In the genomic region with DNA sequence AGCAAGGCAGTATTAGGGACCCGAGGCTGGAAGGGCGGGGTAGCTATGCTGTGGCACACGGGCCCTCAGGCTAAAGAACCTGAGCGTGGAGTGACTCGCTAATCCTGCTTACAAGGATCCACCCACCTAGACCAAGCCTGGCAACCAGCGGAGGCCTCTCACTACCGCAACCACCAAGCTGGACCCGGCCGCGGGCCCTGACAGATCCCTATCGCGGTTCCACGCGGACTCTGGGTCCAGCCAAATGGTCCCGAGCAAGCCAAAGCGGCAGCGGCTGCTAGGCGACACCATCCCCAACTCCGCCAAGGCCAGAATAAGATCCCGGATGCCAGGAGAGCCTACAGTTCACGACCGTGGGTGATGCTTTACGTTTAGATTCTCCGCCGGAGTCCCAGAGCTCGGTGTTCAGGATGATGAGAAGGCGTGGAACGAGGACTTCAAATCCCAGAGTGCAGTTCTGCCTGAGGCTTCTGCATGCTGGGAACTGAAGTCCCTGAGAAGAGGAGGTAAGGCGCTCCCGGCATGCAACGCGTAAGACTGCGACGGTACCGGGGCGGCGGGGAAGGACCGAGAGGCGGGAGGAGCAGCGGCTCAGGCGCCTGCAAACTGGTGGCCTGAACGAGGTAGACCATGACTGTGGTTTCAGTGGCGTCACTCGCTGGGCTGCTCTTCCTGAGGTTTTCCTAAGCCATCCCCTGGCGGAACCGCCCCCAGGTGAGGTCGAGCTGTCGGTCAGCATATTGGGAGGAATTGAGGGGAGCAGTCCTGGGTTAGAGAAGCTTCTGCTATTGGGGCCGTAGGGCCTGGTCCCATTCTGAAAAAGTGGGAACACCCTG, we compare ENCODE assay signal across 8 cellular contexts. TPM values are rescaled to one million over a fixed set of nuclear protein-coding genes. Genes with fewer than 3 reads are reported as not detected.
DNase-seq lines count a peak whose midpoint lies in the region; ATAC-seq, FAIRE-seq and TF ChIP-seq lines count a peak whose summit lies in the region.

CEP290 (minus strand) TSS at position 315 of the 836 bp plus-strand sequence. CDS start 781 bp downstream, outside the sequence.
TMTC3 (plus strand) TSS at position 534 of the 836 bp plus-strand sequence. CDS start 6,009 bp downstream, outside the sequence.

- H3K27ac ChIP-seq in keratinocyte (ENCODE audit: control insufficient read depth, insufficient read depth, low read length) = peak within 1 kb of the TSS; percentile 89

- ATAC-seq in HG03432 (IDR thresholded peaks at IDR 0.05; ENCODE audit: unreplicated experiment) = peak; percentile 95

- H3K4me1 ChIP-seq in keratinocyte (ENCODE audit: control insufficient read depth, extremely low read depth, insufficient read depth, low read length) = peaks cover 36% of the 10 kb centered on the region

- peaks cover 19% of the 10 kb centered on the region for H3K4me1 Mint-ChIP-seq in chondrocyte (ENCODE audit: low read depth)

- H3K9me3 ChIP-seq in keratinocyte (ENCODE audit: control insufficient read depth, low read depth, low read length) = no peaks in the 10 kb centered on the region

- H3K27me3 ChIP-seq in keratinocyte (ENCODE audit: control insufficient read depth, extremely low read depth, insufficient read depth, low read length) = no peaks in the 10 kb centered on the region

- FAIRE-seq in keratinocyte (lab: Jason Lieb, UNC) = peak; percentile 88

- peak within 1 kb of the TSS; percentile 65 to 94 (median 83) for H3K4me3 ChIP-seq in keratinocyte (ENCODE audit: control insufficient read depth in 2 of 3, extremely low read depth in 1 of 3, insufficient read depth in 2 of 3, low read depth in 1 of 3, low read length in 3 of 3)

- dilution Hi-C loops in keratinocyte (cut with MboI; ENCODE audit: extremely low pct_ligation_motif_present, low sequenced_read_pairs) = no loop called here

- no peak for TF ChIP-seq CTCF in chondrocyte (IDR thresholded peaks at IDR 0.05)
- no peak for TF ChIP-seq CTCF in keratinocyte (optimal IDR thresholded peaks at IDR 0.05 in 1 of 3, IDR thresholded peaks at IDR 0.05 in 1 of 3, conservative IDR thresholded peaks at IDR 0.05 in 1 of 3; ENCODE audit: extremely low read depth in 1 of 3, insufficient read depth in 2 of 3, low read length in 3 of 3)

- peak within 1 kb of the TSS; percentile 90 for H3K27ac Mint-ChIP-seq in chondrocyte (ENCODE audit: unreplicated experiment)

- no peaks in the 10 kb centered on the region for H3K9me1 ChIP-seq in keratinocyte (ENCODE audit: control insufficient read depth, extremely low read depth, insufficient read depth, low read length)

- H3K79me2 ChIP-seq in keratinocyte (ENCODE audit: control insufficient read depth, insufficient read depth, low read length) = peaks cover 29% of the 10 kb centered on the region

- DNase-seq in Ammon's horn (ENCODE audit: low spot score) = peak; percentile 100
- DNase-seq in NCI-H460 (ENCODE audit: extremely low read depth, low read depth) = peak; percentile 100
- DNase-seq in activated CD4-positive, alpha-beta T cell treated with anti-CD3 and anti-CD28 coated beads for 1 hour = peak; percentile 85
- peak; percentile 97 for DNase-seq in chondrocyte (ENCODE audit: low spot score)
- peak; percentile 94 for DNase-seq in keratinocyte (ENCODE audit: low read depth, low spot score)
- DNase-seq in stimulated activated CD4-positive, alpha-beta T cell treated with anti-CD3 and anti-CD28 coated beads, Interleukin-12 subunit alpha, Interleukin-12 subunit beta, amount 100 ng/mL, for 48 hours (ENCODE audit: low read depth in 2 of 3, low spot score in 1 of 3) = peak; percentile 79 to 90 (median 86)

- no peaks in the 10 kb centered on the region for H3K27me3 Mint-ChIP-seq in chondrocyte (ENCODE audit: low read depth)

- no peaks in the 10 kb centered on the region for H3K9me3 Mint-ChIP-seq in chondrocyte (ENCODE audit: low read depth)

- peaks cover 0 to 2% of the 10 kb centered on the region in 2 experiments for H3K36me3 ChIP-seq in keratinocyte (ENCODE audit: control insufficient read depth in 2 of 2, extremely low read depth in 1 of 2, insufficient read depth in 2 of 2, low read length in 2 of 2)

- peak within 1 kb of the TSS; percentile 93 for H3K9ac ChIP-seq in keratinocyte (ENCODE audit: control insufficient read depth, extremely low read depth, insufficient read depth, low read length)

- peak within 1 kb of the TSS; percentile 91 for H3K4me2 ChIP-seq in keratinocyte (ENCODE audit: control insufficient read depth, extremely low read depth, insufficient read depth, low read depth, low read length)

- peak; percentile 78 for TF ChIP-seq POLR2A in GM19193 (IDR thresholded peaks at IDR 0.05; ENCODE audit: extremely low read depth, insufficient read depth, insufficient read length)

- peak within 1 kb of the TSS; percentile 98 for H2AFZ ChIP-seq in keratinocyte (ENCODE audit: control insufficient read depth, low read length)

- peak within 1 kb of the TSS; percentile 89 for H3K4me3 Mint-ChIP-seq in chondrocyte (ENCODE audit: unreplicated experiment)

- no peaks in the 10 kb centered on the region for H4K20me1 ChIP-seq in keratinocyte (ENCODE audit: control insufficient read depth, extremely low read depth, insufficient read depth, low read length)

- H3K36me3 Mint-ChIP-seq in chondrocyte (ENCODE audit: low read depth) = peaks cover 4% of the 10 kb centered on the region

RNA-seq across cellular contexts. Expression of gene CEP290, which starts in this region (rescaled TPM):
- total RNA-seq in NCI-H460 (2014; rRNA removed; shearing (Covaris generic)) = 20.9 and 23.2 TPM in 2 replicates
- 19.1 and 29.5 TPM in 2 replicates for polyA plus RNA-seq in NCI-H460 (2014; cell fraction: nucleus; rRNA removed)
- total RNA-seq in chondrocyte = 15.0 to 20.6 TPM (median 16.9 TPM) in 3 replicates
- 3.7 to 5.6 TPM (median 4.7 TPM) in 3 replicates for polyA plus RNA-seq in keratinocyte
- 19.7 TPM for polyA plus RNA-seq in keratinocyte (2011; ENCODE audit: low read depth)
- polyA plus RNA-seq in keratinocyte (2011; cell fraction: cytosol; rRNA removed) = 2.1 and 2.8 TPM in 2 replicates
- polyA plus RNA-seq in keratinocyte (2011; cell fraction: nucleus; rRNA removed) = 8.5 and 12.4 TPM in 2 replicates
- 2.5 and 4.7 TPM in 2 replicates for polyA plus RNA-seq in keratinocyte (2012; ENCODE audit: low replicate concordance)
- 0.98 to 7.1 TPM (median 2.2 TPM) in 3 replicates for polyA minus RNA-seq in keratinocyte
- 5.0 TPM for polyA minus RNA-seq in keratinocyte (2011; cell fraction: cytosol; rRNA and poly(A)+ RNA removed)
- 11.1 and 24.0 TPM in 2 replicates for polyA minus RNA-seq in keratinocyte (2011; cell fraction: nucleus; rRNA and poly(A)+ RNA removed)

RNA-seq across cellular contexts. Expression of gene TMTC3, which starts in this region (rescaled TPM):
- 36.0 and 36.5 TPM in 2 replicates for total RNA-seq in NCI-H460 (2014; rRNA removed; shearing (Covaris generic))
- 14.0 and 18.4 TPM in 2 replicates for polyA plus RNA-seq in NCI-H460 (2014; cell fraction: nucleus; rRNA removed)
- total RNA-seq in chondrocyte = 47.4 to 63.6 TPM (median 50.5 TPM) in 3 replicates
- polyA plus RNA-seq in keratinocyte = 25.8 to 35.1 TPM (median 29.0 TPM) in 3 replicates
- polyA plus RNA-seq in keratinocyte (2011; ENCODE audit: low read depth) = 5.7 TPM
- polyA plus RNA-seq in keratinocyte (2011; cell fraction: cytosol; rRNA removed) = 4.3 and 12.3 TPM in 2 replicates
- 24.2 and 32.7 TPM in 2 replicates for polyA plus RNA-seq in keratinocyte (2011; cell fraction: nucleus; rRNA removed)
- polyA plus RNA-seq in keratinocyte (2012; ENCODE audit: low replicate concordance) = 8.8 and 17.3 TPM in 2 replicates
- 25.7 to 162 TPM (median 140 TPM) in 3 replicates for polyA minus RNA-seq in keratinocyte
- polyA minus RNA-seq in keratinocyte (2011; cell fraction: cytosol; rRNA and poly(A)+ RNA removed) = 57.6 TPM
- polyA minus RNA-seq in keratinocyte (2011; cell fraction: nucleus; rRNA and poly(A)+ RNA removed) = 94.2 and 194 TPM in 2 replicates

Comparison
In these comparisons a context has a peak if more than half of its experiments do, and no peak if none do; other contexts are left out.
1. Peak in every context shown above with its lines: DNase-seq, ATAC-seq, H3K4me3 ChIP-seq and H3K27ac ChIP-seq.